In the genomic region with DNA sequence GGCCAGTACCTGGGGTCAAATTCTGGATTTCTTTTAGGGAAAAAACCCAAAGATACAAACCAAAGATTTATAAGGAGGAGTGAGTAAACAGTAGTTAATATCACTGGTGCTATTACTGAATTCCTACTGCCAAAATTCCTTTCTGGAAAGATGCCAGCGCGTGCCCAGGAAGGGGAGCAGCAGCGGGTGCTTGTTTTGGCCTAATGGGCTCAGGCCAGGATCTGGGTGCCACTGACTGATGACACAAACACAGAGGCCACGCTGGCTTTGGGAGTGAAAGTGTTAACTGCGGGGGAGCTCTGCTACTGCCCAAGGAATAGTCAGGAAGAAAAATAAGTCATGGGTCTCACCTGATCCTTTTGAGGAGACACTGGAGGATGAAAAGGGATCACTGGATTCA, we compare ENCODE assay signal across 15 cellular contexts.
"Had no signal": no experiment of that assay in that cellular context is flagged by ENCODE, and none has a peak within 500 bp of the region (broad histone marks: within the 10 kb centered on the region; RNA-seq: fewer than 3 reads in every experiment).

No MANE protein-coding gene starts in this region.

- ATAC-seq: mucosa of descending colon had no signal

- H3K4me3 ChIP-seq: mucosa of descending colon, tibial nerve had no signal

- H3K27ac Mint-ChIP-seq: activated CD4-positive, alpha-beta memory T cell treated with anti-CD3 and anti-CD28 coated beads for 36 hours; activated CD4-positive, alpha-beta T cell treated with anti-CD3 and anti-CD28 coated beads for 36 hours; activated naive CD4-positive, alpha-beta T cell treated with anti-CD3 and anti-CD28 coated beads for 36 hours; nephron had no signal

- H3K4me3 Mint-ChIP-seq: activated CD4-positive, alpha-beta memory T cell treated with anti-CD3 and anti-CD28 coated beads for 36 hours; activated CD4-positive, alpha-beta T cell treated with anti-CD3 and anti-CD28 coated beads for 36 hours; activated naive CD4-positive, alpha-beta T cell treated with anti-CD3 and anti-CD28 coated beads for 36 hours; nephron had no signal

- H3K27ac ChIP-seq: brain microvascular endothelial cell had no signal

- DNase-seq: activated CD4-positive, alpha-beta memory T cell treated with anti-CD3 and anti-CD28 coated beads for 36 hours; activated CD4-positive, alpha-beta T cell treated with anti-CD3 and anti-CD28 coated beads for 36 hours; activated naive CD4-positive, alpha-beta T cell treated with anti-CD3 and anti-CD28 coated beads for 36 hours; activated T-cell treated with anti-CD3 and anti-CD28 coated beads for 4 hours; brain microvascular endothelial cell; effector CD4-positive, alpha-beta T cell; head of caudate nucleus; kidney glomerular epithelial cell; mesenchymal stem cell; mucosa of descending colon; retina; stimulated activated naive CD4-positive, alpha-beta T cell treated with Interleukin-2 at 50 U/mL for 16 hours; T-helper 2 cell had no signal

- H3K9me3 ChIP-seq: mucosa of descending colon had no signal

- H3K27me3 ChIP-seq: brain microvascular endothelial cell, tibial nerve had no signal

- H3K27me3 Mint-ChIP-seq: activated CD4-positive, alpha-beta memory T cell treated with anti-CD3 and anti-CD28 coated beads for 36 hours; activated CD4-positive, alpha-beta T cell treated with anti-CD3 and anti-CD28 coated beads for 36 hours had no signal
